In the genomic region with DNA sequence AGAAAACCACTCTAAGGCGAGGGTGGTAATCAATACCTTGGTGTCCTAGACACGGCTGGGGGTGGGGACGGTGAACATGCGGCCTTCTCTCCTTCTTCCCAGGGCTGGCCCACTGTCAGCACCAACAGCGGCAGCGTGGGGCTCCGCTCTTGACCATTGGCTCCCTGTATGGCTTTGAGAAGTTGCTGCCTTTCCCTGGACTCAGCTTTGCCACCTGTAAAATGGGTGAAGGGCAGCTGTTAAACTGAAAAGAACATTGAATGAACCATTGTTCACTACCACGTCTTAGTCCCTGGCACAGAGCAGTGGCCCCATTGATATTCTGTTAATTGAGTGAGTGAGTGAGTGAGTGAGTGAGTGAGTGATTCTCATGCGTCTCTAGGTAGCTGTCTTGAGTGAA, we compare ENCODE assay signal across 12 cellular contexts.
"Had no signal": no experiment of that assay in that cellular context is flagged by ENCODE, and none has a peak within 500 bp of the region (broad histone marks: within the 10 kb centered on the region; RNA-seq: fewer than 3 reads in every experiment).

No MANE protein-coding gene starts in this region.

- H3K27ac Mint-ChIP-seq: activated CD4-positive, alpha-beta T cell treated with anti-CD3 and anti-CD28 coated beads, Interleukin-2, amount 10 ng/mL, durations not matched to agents 7 days and 5 days; activated naive CD8-positive, alpha-beta T cell treated with anti-CD3 and anti-CD28 coated beads for 36 hours; immature natural killer cell; T-helper 2 cell treated with Interferon-gamma antibody and Interleukin-4, amounts not matched to agents 5 μg/mL and 100 μg/mL, for 36 hours had no signal

- H3K36me3 ChIP-seq: neural progenitor cell had no signal

- H3K27me3 Mint-ChIP-seq: activated CD4-positive, alpha-beta T cell treated with anti-CD3 and anti-CD28 coated beads, Interleukin-2, amount 10 ng/mL, durations not matched to agents 7 days and 5 days; activated naive CD8-positive, alpha-beta T cell treated with anti-CD3 and anti-CD28 coated beads for 36 hours had no signal

- H3K4me1 Mint-ChIP-seq: activated CD4-positive, alpha-beta T cell treated with anti-CD3 and anti-CD28 coated beads, Interleukin-2, amount 10 ng/mL, durations not matched to agents 7 days and 5 days; activated naive CD8-positive, alpha-beta T cell treated with anti-CD3 and anti-CD28 coated beads for 36 hours had no signal

- H3K4me3 Mint-ChIP-seq: activated CD4-positive, alpha-beta T cell treated with anti-CD3 and anti-CD28 coated beads, Interleukin-2, amount 10 ng/mL, durations not matched to agents 7 days and 5 days; activated naive CD8-positive, alpha-beta T cell treated with anti-CD3 and anti-CD28 coated beads for 36 hours; immature natural killer cell; neural progenitor cell; T-helper 2 cell treated with Interferon-gamma antibody and Interleukin-4, amounts not matched to agents 5 μg/mL and 100 μg/mL, for 36 hours had no signal

- H3K9me3 ChIP-seq: lower lobe of right lung, thoracic aorta had no signal

- H3K36me3 Mint-ChIP-seq: activated naive CD8-positive, alpha-beta T cell treated with anti-CD3 and anti-CD28 coated beads for 36 hours; neural progenitor cell had no signal

- H3K27me3 ChIP-seq: foreskin keratinocyte, neural progenitor cell had no signal

- DNase-seq: activated CD4-positive, alpha-beta T cell treated with anti-CD3 and anti-CD28 coated beads, Interleukin-2, amount 10 ng/mL, durations not matched to agents 7 days and 5 days; activated CD8-positive, alpha-beta memory T cell treated with anti-CD3 and anti-CD28 coated beads for 24 hours; activated naive CD8-positive, alpha-beta T cell treated with anti-CD3 and anti-CD28 coated beads for 36 hours; amygdala; foreskin keratinocyte; immature natural killer cell; lower lobe of right lung; stimulated activated CD4-positive, alpha-beta T cell treated with anti-CD3 and anti-CD28 coated beads, Interleukin-12 subunit alpha, Interleukin-12 subunit beta, amount 100 ng/mL, for 4 hours; stimulated activated CD4-positive, alpha-beta T cell treated with anti-CD3 and anti-CD28 coated beads, Interleukin-2, amount 100 ng/mL, for 24 hours had no signal

- H3K9ac ChIP-seq: neural progenitor cell had no signal

- H3K4me2 ChIP-seq: neural progenitor cell had no signal

- H2AFZ ChIP-seq: neural progenitor cell had no signal

- ATAC-seq: foreskin keratinocyte, lower lobe of right lung had no signal

- H3K27ac ChIP-seq: foreskin keratinocyte, lower lobe of right lung, neural progenitor cell, thoracic aorta had no signal

- H3K9me3 Mint-ChIP-seq: activated CD4-positive, alpha-beta T cell treated with anti-CD3 and anti-CD28 coated beads, Interleukin-2, amount 10 ng/mL, durations not matched to agents 7 days and 5 days; activated naive CD8-positive, alpha-beta T cell treated with anti-CD3 and anti-CD28 coated beads for 36 hours; immature natural killer cell; neural progenitor cell; T-helper 2 cell treated with Interferon-gamma antibody and Interleukin-4, amounts not matched to agents 5 μg/mL and 100 μg/mL, for 36 hours had no signal

- H3K4me3 ChIP-seq: lower lobe of right lung, neural progenitor cell, thoracic aorta had no signal

- H3K4me1 ChIP-seq: foreskin keratinocyte had no signal
